8 cellular contexts compared by ENCODE assay signal in the genomic region with DNA sequence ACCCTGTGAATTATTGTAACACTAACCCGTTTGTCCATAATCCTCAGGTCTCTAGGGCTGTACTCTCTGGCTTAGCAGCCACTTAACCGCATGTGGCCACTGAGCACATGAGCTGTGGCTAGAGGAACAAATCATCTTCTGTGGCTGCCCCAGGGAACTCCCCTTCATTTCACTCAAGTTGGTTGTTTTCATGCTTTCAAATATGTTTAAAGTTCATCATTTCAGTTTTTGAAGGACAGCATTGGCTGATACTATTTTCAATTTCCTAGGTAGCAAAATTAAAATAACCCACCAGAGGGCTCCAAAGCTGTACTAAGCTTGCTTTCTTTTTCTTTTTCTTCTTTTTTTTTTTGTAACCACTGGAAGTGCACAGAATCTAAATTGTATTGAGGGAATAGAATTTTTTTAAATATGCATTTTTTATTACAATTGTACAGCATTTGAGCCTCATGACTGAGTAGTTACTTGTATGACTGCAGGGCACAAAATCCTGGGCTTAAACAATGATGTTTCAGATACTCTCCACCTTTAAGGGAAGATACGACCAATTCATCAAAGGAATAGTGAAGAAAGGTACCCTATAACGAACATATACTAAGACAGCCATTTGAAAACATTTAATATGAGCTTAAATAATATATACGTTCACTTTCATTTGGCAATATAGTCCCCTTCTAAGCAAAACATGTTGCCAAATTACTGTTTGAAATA. TPM values are rescaled to one million over a fixed set of nuclear protein-coding genes. Genes with fewer than 3 reads are reported as not detected.
DNase-seq lines count a peak whose midpoint lies in the region; ATAC-seq and TF ChIP-seq lines count a peak whose summit lies in the region.

No MANE protein-coding gene starts in this region.

- no peaks in the 10 kb centered on the region for H3K9me3 ChIP-seq in osteoblast (ENCODE audit: low read depth, low read length)

- H3K4me1 Mint-ChIP-seq in stimulated activated naive CD8-positive, alpha-beta T cell treated with anti-CD3 and anti-CD28 coated beads, Interleukin-15, amount 100 ng/mL, for 72 hours: no peaks in the 10 kb centered on the region

- TF ChIP-seq CTCF in osteoblast (IDR thresholded peaks at IDR 0.05; ENCODE audit: extremely low read depth, low read depth, low read length): peak; percentile 66
- TF ChIP-seq CTCF in omental fat pad (IDR thresholded peaks at IDR 0.05): no peak

- H3K36me3 ChIP-seq in osteoblast (ENCODE audit: insufficient read depth, low read length): no peaks in the 10 kb centered on the region

- H3K4me1 ChIP-seq in osteoblast (ENCODE audit: insufficient read depth, low read length): peaks cover 5% of the 10 kb centered on the region

- H3K27me3 Mint-ChIP-seq in stimulated activated naive CD8-positive, alpha-beta T cell treated with anti-CD3 and anti-CD28 coated beads, Interleukin-15, amount 100 ng/mL, for 72 hours: peaks cover 10% of the 10 kb centered on the region

- no peaks in the 10 kb centered on the region for H3K9me3 Mint-ChIP-seq in stimulated activated naive CD8-positive, alpha-beta T cell treated with anti-CD3 and anti-CD28 coated beads, Interleukin-15, amount 100 ng/mL, for 72 hours

- no peaks in the 10 kb centered on the region for H3K79me2 ChIP-seq in osteoblast (ENCODE audit: insufficient read depth, low read length)

- no peak for ATAC-seq in stimulated activated naive CD8-positive, alpha-beta T cell treated with anti-CD3 and anti-CD28 coated beads, Interleukin-15, amount 100 ng/mL, for 72 hours
- ATAC-seq in omental fat pad (ENCODE audit: low FRiP score): no peak

- H3K4me3 ChIP-seq in osteoblast (ENCODE audit: insufficient read depth, low read length): no peak overlapping the region

- H4K20me1 ChIP-seq in osteoblast (ENCODE audit: insufficient read depth, low read length): no peaks in the 10 kb centered on the region

- peak; percentile 34 for DNase-seq in EH (ENCODE audit: low read depth)
- peak; percentile 54 for DNase-seq in LHCN-M2 (ENCODE audit: low read depth)
- DNase-seq in cerebellum (ENCODE audit: low spot score): peak; percentile 34
- no peak for DNase-seq in osteoblast (ENCODE audit: insufficient read length, low spot score, missing footprints)
- DNase-seq in activated CD8-positive, alpha-beta memory T cell treated with anti-CD3 and anti-CD28 coated beads, Interleukin-2, amount 50 U/mL, for 4 hours: no peak
- DNase-seq in nucleus accumbens (lab: John Stamatoyannopoulos, UW): no peak
- DNase-seq in stimulated activated naive CD8-positive, alpha-beta T cell treated with anti-CD3 and anti-CD28 coated beads, Interleukin-15, amount 100 ng/mL, for 72 hours: no peak
- DNase-seq in omental fat pad (ENCODE audit: low spot score): no peak

- H2AFZ ChIP-seq in osteoblast (ENCODE audit: low read length): peak overlapping the region; percentile 48

- H3K27ac ChIP-seq in osteoblast (ENCODE audit: low read depth, low read length): no peak overlapping the region

- H3K27me3 ChIP-seq in osteoblast (ENCODE audit: insufficient read depth, low read length): no peaks in the 10 kb centered on the region

- no peak overlapping the region for H3K27ac Mint-ChIP-seq in stimulated activated naive CD8-positive, alpha-beta T cell treated with anti-CD3 and anti-CD28 coated beads, Interleukin-15, amount 100 ng/mL, for 72 hours

- H3K4me3 Mint-ChIP-seq in stimulated activated naive CD8-positive, alpha-beta T cell treated with anti-CD3 and anti-CD28 coated beads, Interleukin-15, amount 100 ng/mL, for 72 hours: no peak overlapping the region

- H3K4me2 ChIP-seq in osteoblast (ENCODE audit: insufficient read depth, low read length): peak overlapping the region; percentile 47

RNA-seq across cellular contexts. Expression of a gene that starts 38.6 kb away (rescaled TPM):
- total RNA-seq in LHCN-M2 (2014; rRNA removed): not detected in 2 replicates
- polyA plus RNA-seq in LHCN-M2 (2012): not detected
- total RNA-seq in cerebellum: 5.5 TPM
- under 0.01 and 0.36 TPM in 2 replicates for total RNA-seq in osteoblast
- 100 to 1,000 TPM; 130 to 206 (median 139) TPM for total RNA-seq in omental fat pad

Comparison
In these comparisons a context has a peak if more than half of its experiments do, and no peak if none do; other contexts are left out.
1. DNase-seq: peak in EH (single experiment), LHCN-M2 (single experiment) and cerebellum (single experiment); none in osteoblast (single experiment), activated CD8-positive, alpha-beta memory T cell treated with anti-CD3 and anti-CD28 coated beads, Interleukin-2, amount 50 U/mL, for 4 hours (single experiment), nucleus accumbens (0 of 56), stimulated activated naive CD8-positive, alpha-beta T cell treated with anti-CD3 and anti-CD28 coated beads, Interleukin-15, amount 100 ng/mL, for 72 hours (0 of 2) and omental fat pad (single experiment).
2. RNA of a gene that starts 38.6 kb away (total RNA-seq): 130 to 206 TPM in omental fat pad; 5.5 TPM in cerebellum (single experiment), under 0.01 to 0.36 TPM in osteoblast and not detected in LHCN-M2; every median in the first group is over 10 times any median in the second.